Comparison of ENCODE assay signal across 17 cellular contexts in the genomic region with DNA sequence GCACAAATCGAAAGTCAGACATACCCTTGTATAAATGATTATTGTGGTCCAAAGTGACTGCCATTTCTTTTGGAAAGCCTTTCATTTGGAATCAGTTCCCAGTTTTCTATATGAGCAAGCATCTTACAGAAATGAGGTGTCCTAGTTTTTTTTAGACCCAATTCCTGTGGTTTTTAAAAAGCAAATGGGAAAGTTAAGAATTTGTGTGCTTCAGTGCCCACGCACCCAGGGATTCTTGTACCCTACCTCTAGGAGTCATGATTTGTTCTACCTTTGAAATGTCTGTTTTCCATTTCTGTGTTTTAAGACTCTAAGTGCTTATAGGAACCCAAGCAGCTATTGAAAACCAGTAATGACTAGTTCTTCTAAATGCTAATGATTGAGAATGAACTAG.
"Had no signal": no experiment of that assay in that cellular context is flagged by ENCODE, and none has a peak within 500 bp of the region (broad histone marks: within the 10 kb centered on the region; RNA-seq: fewer than 3 reads in every experiment).

No MANE protein-coding gene starts in this region.

- H3K9me3 ChIP-seq: body of pancreas, neutrophil, stomach had no signal

- DNase-seq: activated B cell treated with CpG ODN at 0.5 μM for 24 hours; activated CD4-positive, alpha-beta T cell treated with anti-CD3 and anti-CD28 coated beads, Interleukin-2, amount 50 U/mL, for 1 hour; activated naive CD4-positive, alpha-beta T cell treated with Interleukin-2 at 50 U/mL for 16 hours; activated T-cell treated with anti-CD3 and anti-CD28 coated beads, Interleukin-2, amount 50 U/mL, for 4 hours; body of pancreas; cerebellar nuclear complex; endodermal cell; erythroblast; kidney glomerular epithelial cell; posterior cingulate gyrus; right cardiac atrium; stimulated activated CD4-positive, alpha-beta T cell treated with anti-CD3 and anti-CD28 coated beads, Interleukin-1b, Interleukin-23, amount 100 ng/mL, for 48 hours; stomach; T-helper 17 cell had no signal

- H3K4me2 ChIP-seq: hepatocyte had no signal

- H3K79me2 ChIP-seq: hepatocyte had no signal

- H2AFZ ChIP-seq: hepatocyte had no signal

- H3K4me3 ChIP-seq: body of pancreas, hepatocyte, stomach had no signal

- ATAC-seq: body of pancreas, right cardiac atrium, T-helper 17 cell had no signal

- H3K9me3 Mint-ChIP-seq: activated B cell treated with CpG ODN at 0.5 μM for 24 hours; activated T-cell treated with anti-CD3 and anti-CD28 coated beads, Interleukin-2, amount 50 U/mL, for 4 hours; dendritic cell treated with granulocyte-macrophage colony-stimulating factor and Interleukin-4, amounts not matched to agents 40 ng/mL and 50 ng/mL, for 4 days; endodermal cell had no signal

- H3K4me1 ChIP-seq: stomach had no signal

- H3K27me3 Mint-ChIP-seq: activated B cell treated with CpG ODN at 0.5 μM for 24 hours; dendritic cell treated with granulocyte-macrophage colony-stimulating factor and Interleukin-4, amounts not matched to agents 40 ng/mL and 50 ng/mL, for 4 days; T-helper 17 cell had no signal

- H3K27me3 ChIP-seq: body of pancreas, hepatocyte, neutrophil, stomach had no signal

- H3K4me3 Mint-ChIP-seq: activated B cell treated with CpG ODN at 0.5 μM for 24 hours; activated T-cell treated with anti-CD3 and anti-CD28 coated beads, Interleukin-2, amount 50 U/mL, for 4 hours; dendritic cell treated with granulocyte-macrophage colony-stimulating factor and Interleukin-4, amounts not matched to agents 40 ng/mL and 50 ng/mL, for 4 days; endodermal cell; T-helper 17 cell had no signal

- H3K27ac ChIP-seq: body of pancreas, hepatocyte, neutrophil, stomach had no signal

- H3K36me3 ChIP-seq: neutrophil, stomach had no signal

- H3K27ac Mint-ChIP-seq: activated B cell treated with CpG ODN at 0.5 μM for 24 hours; dendritic cell treated with granulocyte-macrophage colony-stimulating factor and Interleukin-4, amounts not matched to agents 40 ng/mL and 50 ng/mL, for 4 days; endodermal cell; T-helper 17 cell had no signal
